11 cellular contexts compared by ENCODE assay signal in genomic region chr6:138571585-138572199, GRCh38.
DNase-seq lines count a peak whose midpoint lies in the region; ATAC-seq and TF ChIP-seq lines count a peak whose summit lies in the region.
"Had no signal": no experiment of that assay in that cellular context is flagged by ENCODE, and none has a peak within 500 bp of the region (broad histone marks: within the 10 kb centered on the region; RNA-seq: fewer than 3 reads in every experiment).

No MANE protein-coding gene starts in this region.

- H3K27ac ChIP-seq in breast epithelium (peak overlapping the region in 1 of 2 donors; percentile 68), endodermal cell (ENCODE audit: low read depth, low read length) (peak overlapping the region; percentile 92), mucosa of rectum (ENCODE audit: low read depth in 2 of 2, low read length in 2 of 2) (no peak overlapping the region), uterus (peak overlapping the region; percentile 37 to 42)

- H3K36me3 ChIP-seq in breast epithelium (no peaks in the 10 kb centered on the region), endodermal cell (ENCODE audit: control insufficient read depth, insufficient read depth, low read length) (no peaks in the 10 kb centered on the region), mucosa of rectum (ENCODE audit: control insufficient read depth in 2 of 2, insufficient read depth in 2 of 2, low read length in 2 of 2) (no peaks in the 10 kb centered on the region), uterus (no peaks in the 10 kb centered on the region)

- POLR2A ChIA-PET in MCF 10A (lab: Yijun Ruan, JAX): no interaction called here

- DNase-seq in breast epithelium (ENCODE audit: low spot score in 2 of 2): no peak
- no peak for DNase-seq in MCF 10A (ENCODE audit: unreplicated experiment)
- DNase-seq in endodermal cell: no peak
- DNase-seq in uterus: no peak
- no peak for DNase-seq in GM10266 (ENCODE audit: extremely low spot score)
- no peak for DNase-seq in central memory CD4-positive, alpha-beta T cell
- DNase-seq: activated naive CD4-positive, alpha-beta T cell treated with anti-CD3 and anti-CD28 coated beads, Interleukin-2, amount 50 U/mL, for 16 hours; NCI-H1436 treated with DMSO at 0.1 percent for 48 hours had no signal

- H3K27me3 Mint-ChIP-seq in MCF 10A (ENCODE audit: insufficient read depth, unreplicated experiment) (no peaks in the 10 kb centered on the region), endodermal cell (ENCODE audit: insufficient read depth) (peaks cover 4% of the 10 kb centered on the region)

- H3K4me1 ChIP-seq in breast epithelium (no peaks in the 10 kb centered on the region), endodermal cell (ENCODE audit: control insufficient read depth, insufficient read depth, low read length) (peaks cover 10% of the 10 kb centered on the region), mucosa of rectum (ENCODE audit: control insufficient read depth in 2 of 2, insufficient read depth in 2 of 2, low read length in 2 of 2) (peaks cover 0 to 8% of the 10 kb centered on the region in 2 donors), uterus (no peaks in the 10 kb centered on the region)

- BruUV-seq in MCF 10A (replicated peaks; lab: Mats Ljungman, UMichigan): no TSS peak

- H3K4me1 Mint-ChIP-seq in MCF 10A (ENCODE audit: insufficient read depth, unreplicated experiment) (no peaks in the 10 kb centered on the region), endodermal cell (peaks cover 10% of the 10 kb centered on the region)
- H3K4me1 Mint-ChIP-seq: B cell had no signal

- WGBS in endodermal cell (ENCODE audit: insufficient coverage in 1 of 2, insufficient read length in 1 of 2), 2 experiments: 36 to 43% methylated on average over 10 to 15 of the region's 16 CpGs

- no peaks in the 10 kb centered on the region for H3K36me3 Mint-ChIP-seq in MCF 10A (ENCODE audit: insufficient read depth, unreplicated experiment)
- H3K36me3 Mint-ChIP-seq in endodermal cell (ENCODE audit: low read depth): no peaks in the 10 kb centered on the region

- TF ChIP-seq POLR2A in breast epithelium (IDR thresholded peaks at IDR 0.05): no peak
- no peak for TF ChIP-seq POLR2A in uterus (IDR thresholded peaks at IDR 0.05)

- no peaks in the 10 kb centered on the region for H3K27me3 ChIP-seq in breast epithelium
- H3K27me3 ChIP-seq in endodermal cell (ENCODE audit: control insufficient read depth, insufficient read depth, low read length, poor library complexity, severe bottlenecking): no peaks in the 10 kb centered on the region
- H3K27me3 ChIP-seq in mucosa of rectum (ENCODE audit: control insufficient read depth in 2 of 2, insufficient read depth in 2 of 2, low read length in 2 of 2): no peaks in the 10 kb centered on the region
- H3K27me3 ChIP-seq in uterus: no peaks in the 10 kb centered on the region

- intact Hi-C loops in breast epithelium (cut with DNase I; ENCODE audit: low total_unique reads): no loop called here
- intact Hi-C loops in MCF 10A (cut with micrococcal nuclease): no loop called here
- intact Hi-C loops in uterus (cut with DNase I; ENCODE audit: low total_unique reads): no loop called here

- H3K9ac ChIP-seq in endodermal cell (ENCODE audit: extremely low read depth, low read length, poor library complexity, severe bottlenecking) (peak overlapping the region; percentile 61), mucosa of rectum (ENCODE audit: low read depth in 1 of 2, low read length in 2 of 2) (peak overlapping the region; percentile 39 to 42)

- no peak overlapping the region for H3K4me3 Mint-ChIP-seq in MCF 10A (ENCODE audit: unreplicated experiment)
- no peak overlapping the region for H3K4me3 Mint-ChIP-seq in endodermal cell
- H3K4me3 Mint-ChIP-seq: B cell had no signal

- peak overlapping the region; percentile 37 to 63 (median 46) for H3K4me3 ChIP-seq in breast epithelium
- peak overlapping the region; percentile 82 for H3K4me3 ChIP-seq in endodermal cell (ENCODE audit: low read length)
- H3K4me3 ChIP-seq in mucosa of rectum (ENCODE audit: low read length in 2 of 2): peak overlapping the region; percentile 40 to 78
- peak overlapping the region; percentile 30 to 31 for H3K4me3 ChIP-seq in uterus

- ATAC-seq in HG03520 (IDR thresholded peaks at IDR 0.05; ENCODE audit: unreplicated experiment): no peak

- H3K27ac Mint-ChIP-seq in MCF 10A (ENCODE audit: low read depth, unreplicated experiment): no peak overlapping the region
- H3K27ac Mint-ChIP-seq in endodermal cell: no peak overlapping the region
- H3K27ac Mint-ChIP-seq: B cell had no signal

- TF ChIP-seq CTCF in breast epithelium (IDR thresholded peaks at IDR 0.05) (no peak), MCF 10A (IDR thresholded peaks at IDR 0.05; ENCODE audit: unreplicated experiment) (no peak), endodermal cell (conservative IDR thresholded peaks at IDR 0.05) (no peak), uterus (IDR thresholded peaks at IDR 0.05) (no peak), GM10266 (IDR thresholded peaks at IDR 0.05; ENCODE audit: control insufficient read depth, insufficient read depth, low read depth, missing control alignments) (no peak)

- no peaks in the 10 kb centered on the region for H3K9me3 ChIP-seq in breast epithelium
- no peaks in the 10 kb centered on the region for H3K9me3 ChIP-seq in endodermal cell (ENCODE audit: control insufficient read depth, low read length)
- no peaks in the 10 kb centered on the region for H3K9me3 ChIP-seq in mucosa of rectum (ENCODE audit: control insufficient read depth in 2 of 2, low read length in 2 of 2)
- H3K9me3 ChIP-seq in uterus: no peaks in the 10 kb centered on the region

- no peaks in the 10 kb centered on the region for H3K9me3 Mint-ChIP-seq in MCF 10A (ENCODE audit: unreplicated experiment)
- no peaks in the 10 kb centered on the region for H3K9me3 Mint-ChIP-seq in endodermal cell

- CTCF ChIA-PET in MCF 10A (lab: Yijun Ruan, JAX): interaction anchor here (0.6 to 1.1 kb wide), 3 partner anchors 64 to 456 kb away, joined by 3 to 4 read pairs (median 4); no protein-coding TSS in a partner anchor

Comparison
In these comparisons a context has a peak if more than half of its experiments do, and no peak if none do; other contexts are left out.
1. H3K27ac ChIP-seq: peak in endodermal cell (single experiment) and uterus (2 of 2); none in mucosa of rectum (0 of 2).
2. H3K4me3 ChIP-seq: peak in every context shown above with its lines; median percentile 82 in endodermal cell; 59 in mucosa of rectum; 46 in breast epithelium; 30 in uterus.